1 cellular context compared by ENCODE assay signal in genomic region chr14:100289916-100290606, GRCh38.
TF ChIP-seq lines count a peak whose summit lies in the region.

No MANE protein-coding gene starts in this region.

TF ChIP-seq in IMR-90, 13 proteins besides CTCF, POLR2A, EP300 and RAD21:
- TF ChIP-seq NFE2L2 (IDR thresholded peaks at IDR 0.05; ENCODE audit: low read depth, low read length) (no peak), MAZ (IDR thresholded peaks at IDR 0.05; ENCODE audit: borderline replicate concordance, low read depth, low read length) (no peak), USF2 (IDR thresholded peaks at IDR 0.05; ENCODE audit: low read depth, low read length) (no peak), RCOR1 (IDR thresholded peaks at IDR 0.05; ENCODE audit: insufficient replicate concordance, low read length) (no peak), CHD1 (IDR thresholded peaks at IDR 0.05; ENCODE audit: low read depth, low read length) (no peak), MXI1 (IDR thresholded peaks at IDR 0.05; ENCODE audit: borderline replicate concordance, low read depth, low read length) (no peak), ELK1 (IDR thresholded peaks at IDR 0.05; ENCODE audit: borderline replicate concordance, low read depth, low read length) (no peak), FOS (IDR thresholded peaks at IDR 0.05; ENCODE audit: low read depth, low read length) (no peak), BHLHE40 (IDR thresholded peaks at IDR 0.05; ENCODE audit: low read depth, low read length) (no peak), RFX5 (IDR thresholded peaks at IDR 0.05; ENCODE audit: low read depth, low read length) (no peak), MAFK (IDR thresholded peaks at IDR 0.05; ENCODE audit: low read depth, low read length) (no peak), CEBPB (IDR thresholded peaks at IDR 0.05; ENCODE audit: low read depth, low read length) (no peak), SMC3 (IDR thresholded peaks at IDR 0.05; ENCODE audit: low read depth, low read length) (no peak)
TF ChIP-seq in IMR-90: peak in this region for 0.
